Comparison of ENCODE assay signal across 8 cellular contexts in genomic region chr6:43758617-43759050, GRCh38. TPM values are rescaled to one million over a fixed set of nuclear protein-coding genes. Genes with fewer than 3 reads are reported as not detected.
DNase-seq lines count a peak whose midpoint lies in the region; ATAC-seq and TF ChIP-seq lines count a peak whose summit lies in the region.

No MANE protein-coding gene starts in this region.

- CTCF ChIA-PET in HEK293 (lab: Yijun Ruan, JAX), result interaction anchor here (0.6 to 8.7 kb wide), 12 partner anchors 10 to 651 kb away, joined by 3 to 110 read pairs (median 6); partner anchors contain the start of gene VEGFA

- 54 to 70% (median 55%) methylated on average over 6 to 9 of the region's 9 CpGs for WGBS in adrenal gland, 4 donors

- H3K9me3 ChIP-seq in HEK293 (ENCODE audit: control insufficient read depth, insufficient read depth, low read depth, low read length), result no peaks in the 10 kb centered on the region
- H3K9me3 ChIP-seq in adrenal gland (replicated peaks in 1 of 3), result no peaks in the 10 kb centered on the region
- H3K9me3 ChIP-seq in left lung, result no peaks in the 10 kb centered on the region

- no peak for DNase-seq in AG09309 (ENCODE audit: low read depth)
- no peak for DNase-seq in adrenal gland
- DNase-seq in left lung, result no peak
- no peak for DNase-seq in NOMO-1 (lab: John Stamatoyannopoulos, UW; ENCODE audit: unreplicated experiment in 2 of 2)
- no peak for DNase-seq in occipital lobe (lab: John Stamatoyannopoulos, UW)

- H3K27ac ChIP-seq in HEK293 (ENCODE audit: extremely low read depth, low read depth, low read length) (no peak overlapping the region), adrenal gland (no peak overlapping the region), left lung (no peak overlapping the region)

- intact Hi-C loops in adrenal gland (cut with DNase I), result loop anchor here in 1 of 2 donors (5.0 kb wide), 1 partner anchor 91 kb away; no protein-coding TSS in a partner anchor
- intact Hi-C loops in left lung (cut with DNase I), result no loop called here

- peak; percentile 69 for ATAC-seq in left lung
- ATAC-seq in GM18520 (IDR thresholded peaks at IDR 0.05; ENCODE audit: unreplicated experiment), result no peak
- ATAC-seq in HG02981 (IDR thresholded peaks at IDR 0.05; ENCODE audit: unreplicated experiment), result no peak

- no peaks in the 10 kb centered on the region for H3K36me3 ChIP-seq in HEK293 (ENCODE audit: control insufficient read depth in 2 of 2, insufficient read depth in 1 of 2, low read length in 2 of 2)
- no peaks in the 10 kb centered on the region for H3K36me3 ChIP-seq in adrenal gland (replicated peaks in 1 of 2)
- no peaks in the 10 kb centered on the region for H3K36me3 ChIP-seq in left lung

- TF ChIP-seq CTCF in AG09309 (IDR thresholded peaks at IDR 0.05; ENCODE audit: control insufficient read depth, insufficient read depth, low read depth, low read length, missing control alignments) (peak; percentile 68), HEK293 (tag by site-specific recombination; IDR thresholded peaks at IDR 0.05) (peak; percentile 30; the same call in 1 of the 2 replicates), adrenal gland (IDR thresholded peaks at IDR 0.05) (peak; percentile 31 to 62 (median 57)), left lung (IDR thresholded peaks at IDR 0.05) (peak; percentile 42 to 50)

- no peaks in the 10 kb centered on the region for H3K27me3 ChIP-seq in adrenal gland
- no peaks in the 10 kb centered on the region for H3K27me3 ChIP-seq in left lung

- no peak for TF ChIP-seq POLR2A in adrenal gland (IDR thresholded peaks at IDR 0.05)

- POLR2A ChIA-PET in HEK293 (lab: Yijun Ruan, JAX), result interaction anchor here (4.1 kb wide), 1 partner anchor 12 kb away, joined by 15 read pairs; the partner anchor contains the start of gene VEGFA

- H3K4me3 ChIP-seq in AG09309 (ENCODE audit: control insufficient read depth, low read depth, low read length), result no peak overlapping the region
- H3K4me3 ChIP-seq in HEK293 (ENCODE audit: low read depth, low read length), result no peak overlapping the region
- H3K4me3 ChIP-seq in adrenal gland, result no peak overlapping the region
- H3K4me3 ChIP-seq in left lung, result no peak overlapping the region

- H3K4me1 ChIP-seq in HEK293 (ENCODE audit: control insufficient read depth, insufficient read depth, low read length), result no peaks in the 10 kb centered on the region; the same call in 1 of the 2 replicates
- H3K4me1 ChIP-seq in adrenal gland (replicated peaks in 1 of 2), result peaks cover 5 to 6% of the 10 kb centered on the region in 2 donors
- H3K4me1 ChIP-seq in left lung, result peaks cover 0 to 3% of the 10 kb centered on the region in 2 donors

TF ChIP-seq in HEK293, 187 proteins besides CTCF, POLR2A, EP300 and RAD21 (continues in another document):
- TF ChIP-seq ZNF747 (tag by site-specific recombination; IDR thresholded peaks at IDR 0.05) (no peak), PATZ1 (tag by site-specific recombination; IDR thresholded peaks at IDR 0.05) (peak; percentile 79), KLF8 (tag by site-specific recombination; IDR thresholded peaks at IDR 0.05) (no peak), ZBTB21 (tag by site-specific recombination; IDR thresholded peaks at IDR 0.05) (no peak), ZBTB48 (tag by site-specific recombination; IDR thresholded peaks at IDR 0.05) (peak; percentile 6), WT1 (tag by site-specific recombination; IDR thresholded peaks at IDR 0.05) (no peak), ZNF138 (tag by site-specific recombination; IDR thresholded peaks at IDR 0.05; ENCODE audit: borderline replicate concordance) (no peak), ZNF654 (tag by site-specific recombination; IDR thresholded peaks at IDR 0.05; ENCODE audit: low read depth) (peak; percentile 24), ZFHX2 (tag by site-specific recombination; conservative IDR thresholded peaks at IDR 0.05) (0 out of 2 replicates have a peak, but pooled peaks have one; percentile 25)
- TF ChIP-seq, protein P1, sequence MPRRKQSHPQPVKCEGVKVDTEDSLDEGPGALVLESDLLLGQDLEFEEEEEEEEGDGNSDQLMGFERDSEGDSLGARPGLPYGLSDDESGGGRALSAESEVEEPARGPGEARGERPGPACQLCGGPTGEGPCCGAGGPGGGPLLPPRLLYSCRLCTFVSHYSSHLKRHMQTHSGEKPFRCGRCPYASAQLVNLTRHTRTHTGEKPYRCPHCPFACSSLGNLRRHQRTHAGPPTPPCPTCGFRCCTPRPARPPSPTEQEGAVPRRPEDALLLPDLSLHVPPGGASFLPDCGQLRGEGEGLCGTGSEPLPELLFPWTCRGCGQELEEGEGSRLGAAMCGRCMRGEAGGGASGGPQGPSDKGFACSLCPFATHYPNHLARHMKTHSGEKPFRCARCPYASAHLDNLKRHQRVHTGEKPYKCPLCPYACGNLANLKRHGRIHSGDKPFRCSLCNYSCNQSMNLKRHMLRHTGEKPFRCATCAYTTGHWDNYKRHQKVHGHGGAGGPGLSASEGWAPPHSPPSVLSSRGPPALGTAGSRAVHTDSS (tag by site-specific recombination; IDR thresholded peaks at IDR 0.05), result no peak
- TF ChIP-seq, protein P2, sequence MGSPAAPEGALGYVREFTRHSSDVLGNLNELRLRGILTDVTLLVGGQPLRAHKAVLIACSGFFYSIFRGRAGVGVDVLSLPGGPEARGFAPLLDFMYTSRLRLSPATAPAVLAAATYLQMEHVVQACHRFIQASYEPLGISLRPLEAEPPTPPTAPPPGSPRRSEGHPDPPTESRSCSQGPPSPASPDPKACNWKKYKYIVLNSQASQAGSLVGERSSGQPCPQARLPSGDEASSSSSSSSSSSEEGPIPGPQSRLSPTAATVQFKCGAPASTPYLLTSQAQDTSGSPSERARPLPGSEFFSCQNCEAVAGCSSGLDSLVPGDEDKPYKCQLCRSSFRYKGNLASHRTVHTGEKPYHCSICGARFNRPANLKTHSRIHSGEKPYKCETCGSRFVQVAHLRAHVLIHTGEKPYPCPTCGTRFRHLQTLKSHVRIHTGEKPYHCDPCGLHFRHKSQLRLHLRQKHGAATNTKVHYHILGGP (tag by site-specific recombination; IDR thresholded peaks at IDR 0.05), result no peak
- TF ChIP-seq, protein P3, sequence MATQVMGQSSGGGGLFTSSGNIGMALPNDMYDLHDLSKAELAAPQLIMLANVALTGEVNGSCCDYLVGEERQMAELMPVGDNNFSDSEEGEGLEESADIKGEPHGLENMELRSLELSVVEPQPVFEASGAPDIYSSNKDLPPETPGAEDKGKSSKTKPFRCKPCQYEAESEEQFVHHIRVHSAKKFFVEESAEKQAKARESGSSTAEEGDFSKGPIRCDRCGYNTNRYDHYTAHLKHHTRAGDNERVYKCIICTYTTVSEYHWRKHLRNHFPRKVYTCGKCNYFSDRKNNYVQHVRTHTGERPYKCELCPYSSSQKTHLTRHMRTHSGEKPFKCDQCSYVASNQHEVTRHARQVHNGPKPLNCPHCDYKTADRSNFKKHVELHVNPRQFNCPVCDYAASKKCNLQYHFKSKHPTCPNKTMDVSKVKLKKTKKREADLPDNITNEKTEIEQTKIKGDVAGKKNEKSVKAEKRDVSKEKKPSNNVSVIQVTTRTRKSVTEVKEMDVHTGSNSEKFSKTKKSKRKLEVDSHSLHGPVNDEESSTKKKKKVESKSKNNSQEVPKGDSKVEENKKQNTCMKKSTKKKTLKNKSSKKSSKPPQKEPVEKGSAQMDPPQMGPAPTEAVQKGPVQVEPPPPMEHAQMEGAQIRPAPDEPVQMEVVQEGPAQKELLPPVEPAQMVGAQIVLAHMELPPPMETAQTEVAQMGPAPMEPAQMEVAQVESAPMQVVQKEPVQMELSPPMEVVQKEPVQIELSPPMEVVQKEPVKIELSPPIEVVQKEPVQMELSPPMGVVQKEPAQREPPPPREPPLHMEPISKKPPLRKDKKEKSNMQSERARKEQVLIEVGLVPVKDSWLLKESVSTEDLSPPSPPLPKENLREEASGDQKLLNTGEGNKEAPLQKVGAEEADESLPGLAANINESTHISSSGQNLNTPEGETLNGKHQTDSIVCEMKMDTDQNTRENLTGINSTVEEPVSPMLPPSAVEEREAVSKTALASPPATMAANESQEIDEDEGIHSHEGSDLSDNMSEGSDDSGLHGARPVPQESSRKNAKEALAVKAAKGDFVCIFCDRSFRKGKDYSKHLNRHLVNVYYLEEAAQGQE (tag by site-specific recombination; IDR thresholded peaks at IDR 0.05), result peak; percentile 52; the same call in 1 of the 2 replicates

RNA-seq across cellular contexts. Expression of gene VEGFA, which starts 11.4 kb away (rescaled TPM):
- 100 to 1,000 TPM in 3 of 8 donors, 10 to 100 TPM in 5; 31.5 to 343 (median 67.0) TPM for total RNA-seq in adrenal gland
- 100 to 1,000 TPM in 2 of 3 donors, 10 to 100 TPM in 1; 89.5 to 146 (median 129) TPM for polyA plus RNA-seq in adrenal gland
- total RNA-seq in left lung, result 100 to 1,000 TPM; 147 to 154 TPM
- total RNA-seq in occipital lobe, result 32.3 TPM
